In the genomic region with DNA sequence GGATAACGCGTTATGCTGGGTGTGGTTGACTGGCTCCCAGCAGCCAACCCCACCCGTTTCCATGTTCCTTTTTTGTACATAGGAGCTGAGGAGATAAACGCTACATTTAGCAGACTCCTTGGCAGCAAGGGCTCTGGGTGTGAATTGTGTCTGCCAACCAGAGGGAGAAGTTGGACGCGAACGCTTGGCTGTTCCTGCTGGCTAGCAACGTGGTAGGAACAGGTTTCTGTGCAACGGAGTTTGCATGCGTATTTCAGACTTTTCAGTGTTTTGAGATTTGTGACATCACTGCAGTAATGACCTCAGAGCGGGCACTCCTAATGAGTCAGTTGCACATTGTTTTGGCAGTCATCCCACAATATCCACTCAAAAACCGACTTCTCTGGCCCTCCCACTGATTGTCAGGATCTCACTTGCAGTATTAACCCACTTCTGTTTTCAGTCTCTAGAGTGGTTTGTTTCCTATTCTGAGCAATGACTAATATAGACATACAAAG, we compare ENCODE assay signal across 9 cellular contexts.
DNase-seq lines count a peak whose midpoint lies in the region; ATAC-seq and TF ChIP-seq lines count a peak whose summit lies in the region.
"Had no signal": no experiment of that assay in that cellular context is flagged by ENCODE, and none has a peak within 500 bp of the region (broad histone marks: within the 10 kb centered on the region; RNA-seq: fewer than 3 reads in every experiment).

No MANE protein-coding gene starts in this region.

- H3K4me1 ChIP-seq in thoracic aorta (ENCODE audit: control insufficient read depth in 1 of 2, low read depth in 2 of 2): peaks cover 0 to 8% of the 10 kb centered on the region in 2 donors

- H3K4me3 ChIP-seq in GM06990 (replicated peaks; ENCODE audit: low read depth, low read length) (no peak overlapping the region), epithelial cell of esophagus (ENCODE audit: low read length) (no peak overlapping the region), thoracic aorta (peak overlapping the region; percentile 46)

- peak; percentile 83 for ATAC-seq in GM21381 (IDR thresholded peaks at IDR 0.05; ENCODE audit: unreplicated experiment)
- ATAC-seq in thoracic aorta (ENCODE audit: insufficient number of reproducible peaks, low FRiP score, low read depth): peak; percentile 44
- no peak for ATAC-seq in GM21576 (IDR thresholded peaks at IDR 0.05; ENCODE audit: unreplicated experiment)

- no peak for TF ChIP-seq CTCF in GM06990 (IDR thresholded peaks at IDR 0.05; ENCODE audit: insufficient read depth, low read length, poor library complexity, severe bottlenecking)
- TF ChIP-seq CTCF in epithelial cell of esophagus (IDR thresholded peaks at IDR 0.05; ENCODE audit: insufficient read depth, low read depth, low read length, missing control alignments): no peak
- no peak for TF ChIP-seq CTCF in thoracic aorta (IDR thresholded peaks at IDR 0.05)

- peak overlapping the region in 1 of 2 donors; percentile 53 for H3K27ac ChIP-seq in thoracic aorta
- H3K27ac ChIP-seq: neutrophil had no signal

- DNase-seq in GM06990 (ENCODE audit: extremely low read depth, insufficient read length) (peak; percentile 28), LHCN-M2 (ENCODE audit: low read depth) (peak; percentile 84), epithelial cell of esophagus (ENCODE audit: low read depth) (peak; percentile 62), thoracic aorta (ENCODE audit: low spot score) (peak; percentile 28), islet precursor cell (no peak), cerebellum (ENCODE audit: low spot score) (no peak)

- H3K9me3 ChIP-seq in thoracic aorta: no peaks in the 10 kb centered on the region
- H3K9me3 ChIP-seq: neutrophil had no signal

- H3K36me3 ChIP-seq in GM06990 (ENCODE audit: control insufficient read depth, insufficient read depth, low read length) (no peaks in the 10 kb centered on the region), thoracic aorta (no peaks in the 10 kb centered on the region)
- H3K36me3 ChIP-seq: neutrophil had no signal

- no peaks in the 10 kb centered on the region for H3K27me3 ChIP-seq in GM06990 (replicated peaks; ENCODE audit: control insufficient read depth, insufficient read depth, low read length)
- no peaks in the 10 kb centered on the region for H3K27me3 ChIP-seq in thoracic aorta (replicated peaks; ENCODE audit: insufficient read depth)
- H3K27me3 ChIP-seq: neutrophil had no signal

Comparison
In these comparisons a context has a peak if more than half of its experiments do, and no peak if none do; other contexts are left out.
1. DNase-seq: peak in GM06990 (single experiment), LHCN-M2 (single experiment), epithelial cell of esophagus (single experiment) and thoracic aorta (single experiment); none in islet precursor cell (single experiment) and cerebellum (single experiment).